Comparison of ENCODE assay signal across 9 cellular contexts in genomic region chr21:34012640-34013039, GRCh38.
"Had no signal": no experiment of that assay in that cellular context is flagged by ENCODE, and none has a peak within 500 bp of the region (broad histone marks: within the 10 kb centered on the region; RNA-seq: fewer than 3 reads in every experiment).

No MANE protein-coding gene starts in this region.

- H3K27ac Mint-ChIP-seq: HFFc6, IgD-negative memory B cell had no signal

- H3K9me3 ChIP-seq: HAP-1 had no signal

- H3K4me3 Mint-ChIP-seq: HFFc6 had no signal

- DNase-seq: GM23248, GOT3, H7, HFFc6 had no signal

- H3K27me3 Mint-ChIP-seq: IgD-negative memory B cell had no signal

- H3K4me3 ChIP-seq: GM23248, HAP-1 had no signal

- H3K4me1 ChIP-seq: HAP-1 had no signal

- ATAC-seq: HCT116, HepG2 had no signal

- H3K27ac ChIP-seq: GM23248, HL-60 had no signal

- H3K36me3 ChIP-seq: HAP-1 had no signal
